Comparison of ENCODE assay signal across 8 cellular contexts in genomic region chr11:61955031-61955415, GRCh38. TPM values are rescaled to one million over a fixed set of nuclear protein-coding genes. Genes with fewer than 3 reads are reported as not detected.
DNase-seq lines count a peak whose midpoint lies in the region; ATAC-seq and TF ChIP-seq lines count a peak whose summit lies in the region.

No MANE protein-coding gene starts in this region.

- POLR2A ChIA-PET in HEK293T (lab: Yijun Ruan, JAX) (interaction anchor here (1.1 kb wide), 2 partner anchors 11 to 13 kb away, joined by 4 to 5 read pairs; partner anchors contain the start of gene FTH1), activated B cell treated with CpG ODN at 0.5 μM for 24 hours (lab: Charles Lee) (interaction anchor here (0.5 to 2.3 kb wide), 5 partner anchors 13 to 144 kb away, joined by 3 to 16 read pairs (median 4); partner anchors contain the start of gene FTH1)

- intact Hi-C loops in activated B cell treated with CpG ODN at 0.5 μM for 24 hours (cut with micrococcal nuclease) (loop anchor here (1.0 to 2.0 kb wide), 2 partner anchors 8 to 128 kb away; no protein-coding TSS in a partner anchor), Right ventricle myocardium inferior (cut with DNase I) (loop anchor here (10.0 kb wide), 1 partner anchor 100 kb away; no protein-coding TSS in a partner anchor)

- H3K36me3 Mint-ChIP-seq in activated B cell treated with CpG ODN at 0.5 μM for 24 hours (ENCODE audit: low read depth) = peaks cover 9% of the 10 kb centered on the region

- DNase-seq in HEK293T (ENCODE audit: extremely low spot score) = peak; percentile 3
- DNase-seq in activated B cell treated with CpG ODN at 0.5 μM for 24 hours = no peak
- peak; percentile 90 for DNase-seq in Right ventricle myocardium inferior (ENCODE audit: missing footprints)
- DNase-seq in nucleus accumbens (lab: John Stamatoyannopoulos, UW) = peak in 29 of 56 donors; percentile 28 to 73 (median 47)
- DNase-seq in NCI-H187 (lab: John Stamatoyannopoulos, UW) = no peak
- no peak for DNase-seq in kidney glomerular epithelial cell (lab: John Stamatoyannopoulos, UW)
- no peak for DNase-seq in NCI-H226

- H3K9me3 Mint-ChIP-seq in activated B cell treated with CpG ODN at 0.5 μM for 24 hours = no peaks in the 10 kb centered on the region

- H3K4me3 Mint-ChIP-seq in activated B cell treated with CpG ODN at 0.5 μM for 24 hours = peak overlapping the region; percentile 68

- peaks cover 25% of the 10 kb centered on the region for H3K4me1 Mint-ChIP-seq in activated B cell treated with CpG ODN at 0.5 μM for 24 hours

- CTCF ChIA-PET in HEK293T (lab: Yijun Ruan, JAX) (no interaction called here), activated B cell treated with CpG ODN at 0.5 μM for 24 hours (lab: Charles Lee) (interaction anchor here (0.6 to 1.9 kb wide), 3 partner anchors 56 to 127 kb away, joined by 3 to 7 read pairs (median 3); no protein-coding TSS in a partner anchor)

- H3K27me3 Mint-ChIP-seq in activated B cell treated with CpG ODN at 0.5 μM for 24 hours = peaks cover 2% of the 10 kb centered on the region

- no peak overlapping the region for H3K27ac Mint-ChIP-seq in activated B cell treated with CpG ODN at 0.5 μM for 24 hours

- no peak for TF ChIP-seq CTCF in activated B cell treated with CpG ODN at 0.5 μM for 24 hours (IDR thresholded peaks at IDR 0.05)

- ATAC-seq in activated B cell treated with CpG ODN at 0.5 μM for 24 hours (ENCODE audit: low read depth) (peak; percentile 40), Right ventricle myocardium inferior (peak; percentile 83), HG03108 (IDR thresholded peaks at IDR 0.05; ENCODE audit: unreplicated experiment) (no peak)

TF ChIP-seq in HEK293T, 16 proteins besides CTCF, POLR2A, EP300 and RAD21:
- TF ChIP-seq L3MBTL2 (conservative IDR thresholded peaks at IDR 0.05) = no peak
- TF ChIP-seq CTBP1 (IDR thresholded peaks at IDR 0.05; ENCODE audit: borderline replicate concordance) = no peak

RNA-seq across cellular contexts. Expression of gene BEST1, which starts 4.9 kb away (rescaled TPM):
- total RNA-seq in activated B cell treated with CpG ODN at 0.5 μM for 24 hours (0.16 and 0.44 TPM in 2 replicates), Right ventricle myocardium inferior (1.9 TPM)

RNA-seq across cellular contexts. Expression of gene FTH1, which starts 12.4 kb away (rescaled TPM):
- total RNA-seq in activated B cell treated with CpG ODN at 0.5 μM for 24 hours = 865 and 906 TPM in 2 replicates
- total RNA-seq in Right ventricle myocardium inferior = 2,493 TPM

RNA-seq across cellular contexts. Expression of gene RAB3IL1, which starts 37.7 kb away (rescaled TPM):
- total RNA-seq in activated B cell treated with CpG ODN at 0.5 μM for 24 hours = not detected in 2 replicates
- 14.0 TPM for total RNA-seq in Right ventricle myocardium inferior

Comparison
In these comparisons a context has a peak if more than half of its experiments do, and no peak if none do; other contexts are left out.
1. DNase-seq: peak in HEK293T (single experiment), Right ventricle myocardium inferior (single experiment) and nucleus accumbens (29 of 56); none in activated B cell treated with CpG ODN at 0.5 μM for 24 hours (single experiment), NCI-H187 (0 of 2), kidney glomerular epithelial cell (single experiment) and NCI-H226 (single experiment).
2. RNA of gene RAB3IL1, which starts 37.7 kb away (total RNA-seq): 14.0 TPM in Right ventricle myocardium inferior (single experiment); not detected in activated B cell treated with CpG ODN at 0.5 μM for 24 hours; every median in the first group is over 10 times any median in the second.